Comparison of ENCODE assay signal across 9 cellular contexts in genomic region chr10:114239117-114239993, GRCh38. TPM values are rescaled to one million over a fixed set of nuclear protein-coding genes. Genes with fewer than 3 reads are reported as not detected.
DNase-seq lines count a peak whose midpoint lies in the region; ATAC-seq and TF ChIP-seq lines count a peak whose summit lies in the region.
"Had no signal": no experiment of that assay in that cellular context is flagged by ENCODE, and none has a peak within 500 bp of the region (broad histone marks: within the 10 kb centered on the region; RNA-seq: fewer than 3 reads in every experiment).

A gene with protein sequence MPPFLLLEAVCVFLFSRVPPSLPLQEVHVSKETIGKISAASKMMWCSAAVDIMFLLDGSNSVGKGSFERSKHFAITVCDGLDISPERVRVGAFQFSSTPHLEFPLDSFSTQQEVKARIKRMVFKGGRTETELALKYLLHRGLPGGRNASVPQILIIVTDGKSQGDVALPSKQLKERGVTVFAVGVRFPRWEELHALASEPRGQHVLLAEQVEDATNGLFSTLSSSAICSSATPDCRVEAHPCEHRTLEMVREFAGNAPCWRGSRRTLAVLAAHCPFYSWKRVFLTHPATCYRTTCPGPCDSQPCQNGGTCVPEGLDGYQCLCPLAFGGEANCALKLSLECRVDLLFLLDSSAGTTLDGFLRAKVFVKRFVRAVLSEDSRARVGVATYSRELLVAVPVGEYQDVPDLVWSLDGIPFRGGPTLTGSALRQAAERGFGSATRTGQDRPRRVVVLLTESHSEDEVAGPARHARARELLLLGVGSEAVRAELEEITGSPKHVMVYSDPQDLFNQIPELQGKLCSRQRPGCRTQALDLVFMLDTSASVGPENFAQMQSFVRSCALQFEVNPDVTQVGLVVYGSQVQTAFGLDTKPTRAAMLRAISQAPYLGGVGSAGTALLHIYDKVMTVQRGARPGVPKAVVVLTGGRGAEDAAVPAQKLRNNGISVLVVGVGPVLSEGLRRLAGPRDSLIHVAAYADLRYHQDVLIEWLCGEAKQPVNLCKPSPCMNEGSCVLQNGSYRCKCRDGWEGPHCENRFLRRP (plus strand): TSS chr10:114239254. CDS start chr10:114248714, 9,460 bp downstream.

- H3K27me3 ChIP-seq in left lung: peaks cover 26 to 86% of the 10 kb centered on the region in 2 donors

- DNase-seq in NCI-H1105 treated with DMSO at 0.1 percent for 48 hours (lab: John Stamatoyannopoulos, UW) (peak; percentile 65), left lung (peak; percentile 61 to 89), RKO (ENCODE audit: low spot score) (no peak)
- DNase-seq in stimulated activated naive B cell treated with anti-CD40 and anti-IgM and Interleukin-4, amounts not matched to agents 10 μg/mL and 1 μg/mL and 100 μg/mL, for 72 hours: peak; percentile 7
- DNase-seq in activated CD4-positive, CD25-positive, alpha-beta regulatory T cell (lab: John Stamatoyannopoulos, UW): no peak

- peaks cover 4 to 16% of the 10 kb centered on the region in 2 donors for H3K4me1 ChIP-seq in left lung

- H3K4me3 Mint-ChIP-seq in activated naive CD8-positive, alpha-beta T cell: peak within 1 kb of the TSS; percentile 63
- H3K4me3 Mint-ChIP-seq in stimulated activated naive B cell treated with anti-CD40 and anti-IgM and Interleukin-4, amounts not matched to agents 10 μg/mL and 1 μg/mL and 100 μg/mL, for 72 hours: peak within 1 kb of the TSS; percentile 39 to 76

- intact Hi-C loops in left lung (cut with DNase I): no loop called here

- H3K9me3 ChIP-seq in left lung: no peaks in the 10 kb centered on the region

- peaks cover 30% of the 10 kb centered on the region for H3K27me3 Mint-ChIP-seq in activated naive CD8-positive, alpha-beta T cell
- peaks cover 40 to 46% of the 10 kb centered on the region in 2 donors for H3K27me3 Mint-ChIP-seq in stimulated activated naive B cell treated with anti-CD40 and anti-IgM and Interleukin-4, amounts not matched to agents 10 μg/mL and 1 μg/mL and 100 μg/mL, for 72 hours

- H3K27ac Mint-ChIP-seq in activated naive CD8-positive, alpha-beta T cell: no peak within 1 kb of the TSS
- no peak within 1 kb of the TSS for H3K27ac Mint-ChIP-seq in stimulated activated naive B cell treated with anti-CD40 and anti-IgM and Interleukin-4, amounts not matched to agents 10 μg/mL and 1 μg/mL and 100 μg/mL, for 72 hours

- no peaks in the 10 kb centered on the region for H3K36me3 ChIP-seq in left lung

- TF ChIP-seq CTCF in left lung (IDR thresholded peaks at IDR 0.05): no peak

- no peaks in the 10 kb centered on the region for H3K36me3 Mint-ChIP-seq in activated naive CD8-positive, alpha-beta T cell
- H3K36me3 Mint-ChIP-seq in stimulated activated naive B cell treated with anti-CD40 and anti-IgM and Interleukin-4, amounts not matched to agents 10 μg/mL and 1 μg/mL and 100 μg/mL, for 72 hours: no peaks in the 10 kb centered on the region

- peak within 1 kb of the TSS in 1 of 2 donors; percentile 55 for H3K27ac ChIP-seq in left lung

- H3K4me1 Mint-ChIP-seq in activated naive CD8-positive, alpha-beta T cell (ENCODE audit: low read depth): peaks cover 3% of the 10 kb centered on the region
- peaks cover 2 to 4% of the 10 kb centered on the region in 2 donors for H3K4me1 Mint-ChIP-seq in stimulated activated naive B cell treated with anti-CD40 and anti-IgM and Interleukin-4, amounts not matched to agents 10 μg/mL and 1 μg/mL and 100 μg/mL, for 72 hours

- ATAC-seq in left lung (peak; percentile 91), GM21423 (IDR thresholded peaks at IDR 0.05; ENCODE audit: unreplicated experiment) (no peak)
- ATAC-seq in stimulated activated naive B cell treated with anti-CD40 and anti-IgM and Interleukin-4, amounts not matched to agents 10 μg/mL and 1 μg/mL and 100 μg/mL, for 72 hours (replicated peaks): peak; percentile 73 to 77

- H3K9me3 Mint-ChIP-seq in activated naive CD8-positive, alpha-beta T cell (ENCODE audit: low read depth): no peaks in the 10 kb centered on the region
- no peaks in the 10 kb centered on the region for H3K9me3 Mint-ChIP-seq in stimulated activated naive B cell treated with anti-CD40 and anti-IgM and Interleukin-4, amounts not matched to agents 10 μg/mL and 1 μg/mL and 100 μg/mL, for 72 hours

- H3K4me3 ChIP-seq in GM08714 (ENCODE audit: low read length) (peak within 1 kb of the TSS; percentile 38; the same call in 1 of the 2 replicates), left lung (peak within 1 kb of the TSS; percentile 34 to 40)

RNA-seq across cellular contexts. Expression of the gene that starts here (rescaled TPM):
- total RNA-seq in left lung: 10 to 100 TPM in 1 of 2 donors, 1 to 10 TPM in 1; 9.5 to 18.9 TPM
- total RNA-seq: glomerular endothelial cell had no signal

Comparison
In these comparisons a context has a peak if more than half of its experiments do, and no peak if none do; other contexts are left out.
1. DNase-seq: peak in NCI-H1105 treated with DMSO at 0.1 percent for 48 hours (single experiment), left lung (2 of 2) and stimulated activated naive B cell treated with anti-CD40 and anti-IgM and Interleukin-4, amounts not matched to agents 10 μg/mL and 1 μg/mL and 100 μg/mL, for 72 hours (single experiment); none in RKO (single experiment) and activated CD4-positive, CD25-positive, alpha-beta regulatory T cell (0 of 4).